1 cellular context compared by ENCODE assay signal in the genomic region with DNA sequence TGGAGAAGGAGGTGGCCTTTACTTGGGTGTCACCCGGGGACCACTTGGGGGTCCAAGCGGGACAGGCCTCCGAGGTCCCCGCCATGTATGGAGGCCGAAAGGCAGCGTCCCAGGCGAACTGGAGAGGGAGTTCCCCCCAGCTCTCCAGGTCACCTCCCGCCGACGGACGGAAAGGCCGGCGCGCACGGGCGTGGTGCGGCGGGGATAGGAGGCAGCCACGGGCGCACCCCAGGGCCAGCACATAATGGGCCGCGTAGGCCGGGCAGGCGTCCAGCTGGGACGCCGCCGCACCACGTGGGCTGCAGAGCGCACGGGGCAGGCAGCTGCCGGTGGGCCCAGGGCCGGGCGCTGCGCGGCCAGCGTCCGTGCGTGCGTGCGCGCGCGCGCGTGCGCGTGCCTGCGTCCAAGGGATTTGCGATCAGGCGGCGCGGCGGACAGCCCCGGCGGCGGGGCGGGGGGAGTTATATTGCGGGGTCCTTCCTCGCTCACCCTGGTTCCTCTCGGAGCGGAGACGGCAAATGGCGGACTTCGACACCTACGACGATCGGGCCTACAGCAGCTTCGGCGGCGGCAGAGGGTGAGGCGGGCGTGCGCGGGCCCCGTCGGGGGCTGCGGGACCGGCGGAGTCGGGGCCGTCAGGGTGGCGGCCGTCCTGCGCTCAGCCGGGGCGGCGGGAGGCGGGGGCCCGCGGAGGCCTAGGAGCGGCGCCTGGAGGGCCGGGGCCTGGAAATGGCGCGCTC.
TF ChIP-seq lines count a peak whose summit lies in the region.

A gene (plus strand): TSS at position 491 of the 740 bp plus-strand sequence. CDS start 28 bp downstream, at position 519.

TF ChIP-seq in H1, 55 proteins besides CTCF, POLR2A, EP300 and RAD21:
- peak; percentile 45 for TF ChIP-seq NRF1 (IDR thresholded peaks at IDR 0.05; ENCODE audit: low read depth, low read length)
- 0 out of 4 replicates have a peak, but pooled peaks of 1 of the 2 experiments have one; percentile 5 for TF ChIP-seq HDAC2 (IDR thresholded peaks at IDR 0.05; ENCODE audit: borderline replicate concordance in 1 of 2, low read depth in 2 of 2, low read length in 2 of 2)
- TF ChIP-seq ASH2L (IDR thresholded peaks at IDR 0.05; ENCODE audit: low read length): peak; percentile 69
- TF ChIP-seq YY1 (IDR thresholded peaks at IDR 0.05; ENCODE audit: low read depth, low read length): peak; percentile 94
- TF ChIP-seq POLR2AphosphoS5 (IDR thresholded peaks at IDR 0.05; ENCODE audit: low read depth, low read length): peak; percentile 96
- TF ChIP-seq BACH1 (IDR thresholded peaks at IDR 0.05; ENCODE audit: low read length): no peak
- no peak for TF ChIP-seq RNF2 (IDR thresholded peaks at IDR 0.05; ENCODE audit: borderline replicate concordance, low read depth, low read length, missing control alignments, poor library complexity, severe bottlenecking)
- TF ChIP-seq EGR1 (IDR thresholded peaks at IDR 0.05; ENCODE audit: borderline replicate concordance, low read depth, low read length): 0 out of 2 replicates have a peak, but pooled peaks have one; percentile 35
- no peak for TF ChIP-seq MAFK (IDR thresholded peaks at IDR 0.05; ENCODE audit: low read depth, low read length)
- TF ChIP-seq, protein P1, sequence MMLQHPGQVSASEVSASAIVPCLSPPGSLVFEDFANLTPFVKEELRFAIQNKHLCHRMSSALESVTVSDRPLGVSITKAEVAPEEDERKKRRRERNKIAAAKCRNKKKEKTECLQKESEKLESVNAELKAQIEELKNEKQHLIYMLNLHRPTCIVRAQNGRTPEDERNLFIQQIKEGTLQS (IDR thresholded peaks at IDR 0.05; ENCODE audit: insufficient read depth, low read depth, low read length): peak; percentile 25; the same call in 1 of the 2 replicates
- TF ChIP-seq CBX8 (IDR thresholded peaks at IDR 0.05; ENCODE audit: borderline replicate concordance, low read depth, low read length): no peak
- TF ChIP-seq KDM1A (IDR thresholded peaks at IDR 0.05; ENCODE audit: borderline replicate concordance, low read length): no peak
- no peak for TF ChIP-seq BRCA1 (IDR thresholded peaks at IDR 0.05; ENCODE audit: low read depth, low read length)
- no peak for TF ChIP-seq HDAC6 (IDR thresholded peaks at IDR 0.05; ENCODE audit: low read depth, low read length)
- TF ChIP-seq RBBP5 (IDR thresholded peaks at IDR 0.05; ENCODE audit: borderline replicate concordance, low read depth, low read length): peak; percentile 51; the same call in 1 of the 2 replicates
- no peak for TF ChIP-seq CEBPB (IDR thresholded peaks at IDR 0.05; ENCODE audit: low read depth, low read length)
- TF ChIP-seq GTF2F1 (IDR thresholded peaks at IDR 0.05; ENCODE audit: borderline replicate concordance, low read depth, low read length): peak; percentile 55; the same call in 1 of the 2 replicates
- TF ChIP-seq, protein P2, sequence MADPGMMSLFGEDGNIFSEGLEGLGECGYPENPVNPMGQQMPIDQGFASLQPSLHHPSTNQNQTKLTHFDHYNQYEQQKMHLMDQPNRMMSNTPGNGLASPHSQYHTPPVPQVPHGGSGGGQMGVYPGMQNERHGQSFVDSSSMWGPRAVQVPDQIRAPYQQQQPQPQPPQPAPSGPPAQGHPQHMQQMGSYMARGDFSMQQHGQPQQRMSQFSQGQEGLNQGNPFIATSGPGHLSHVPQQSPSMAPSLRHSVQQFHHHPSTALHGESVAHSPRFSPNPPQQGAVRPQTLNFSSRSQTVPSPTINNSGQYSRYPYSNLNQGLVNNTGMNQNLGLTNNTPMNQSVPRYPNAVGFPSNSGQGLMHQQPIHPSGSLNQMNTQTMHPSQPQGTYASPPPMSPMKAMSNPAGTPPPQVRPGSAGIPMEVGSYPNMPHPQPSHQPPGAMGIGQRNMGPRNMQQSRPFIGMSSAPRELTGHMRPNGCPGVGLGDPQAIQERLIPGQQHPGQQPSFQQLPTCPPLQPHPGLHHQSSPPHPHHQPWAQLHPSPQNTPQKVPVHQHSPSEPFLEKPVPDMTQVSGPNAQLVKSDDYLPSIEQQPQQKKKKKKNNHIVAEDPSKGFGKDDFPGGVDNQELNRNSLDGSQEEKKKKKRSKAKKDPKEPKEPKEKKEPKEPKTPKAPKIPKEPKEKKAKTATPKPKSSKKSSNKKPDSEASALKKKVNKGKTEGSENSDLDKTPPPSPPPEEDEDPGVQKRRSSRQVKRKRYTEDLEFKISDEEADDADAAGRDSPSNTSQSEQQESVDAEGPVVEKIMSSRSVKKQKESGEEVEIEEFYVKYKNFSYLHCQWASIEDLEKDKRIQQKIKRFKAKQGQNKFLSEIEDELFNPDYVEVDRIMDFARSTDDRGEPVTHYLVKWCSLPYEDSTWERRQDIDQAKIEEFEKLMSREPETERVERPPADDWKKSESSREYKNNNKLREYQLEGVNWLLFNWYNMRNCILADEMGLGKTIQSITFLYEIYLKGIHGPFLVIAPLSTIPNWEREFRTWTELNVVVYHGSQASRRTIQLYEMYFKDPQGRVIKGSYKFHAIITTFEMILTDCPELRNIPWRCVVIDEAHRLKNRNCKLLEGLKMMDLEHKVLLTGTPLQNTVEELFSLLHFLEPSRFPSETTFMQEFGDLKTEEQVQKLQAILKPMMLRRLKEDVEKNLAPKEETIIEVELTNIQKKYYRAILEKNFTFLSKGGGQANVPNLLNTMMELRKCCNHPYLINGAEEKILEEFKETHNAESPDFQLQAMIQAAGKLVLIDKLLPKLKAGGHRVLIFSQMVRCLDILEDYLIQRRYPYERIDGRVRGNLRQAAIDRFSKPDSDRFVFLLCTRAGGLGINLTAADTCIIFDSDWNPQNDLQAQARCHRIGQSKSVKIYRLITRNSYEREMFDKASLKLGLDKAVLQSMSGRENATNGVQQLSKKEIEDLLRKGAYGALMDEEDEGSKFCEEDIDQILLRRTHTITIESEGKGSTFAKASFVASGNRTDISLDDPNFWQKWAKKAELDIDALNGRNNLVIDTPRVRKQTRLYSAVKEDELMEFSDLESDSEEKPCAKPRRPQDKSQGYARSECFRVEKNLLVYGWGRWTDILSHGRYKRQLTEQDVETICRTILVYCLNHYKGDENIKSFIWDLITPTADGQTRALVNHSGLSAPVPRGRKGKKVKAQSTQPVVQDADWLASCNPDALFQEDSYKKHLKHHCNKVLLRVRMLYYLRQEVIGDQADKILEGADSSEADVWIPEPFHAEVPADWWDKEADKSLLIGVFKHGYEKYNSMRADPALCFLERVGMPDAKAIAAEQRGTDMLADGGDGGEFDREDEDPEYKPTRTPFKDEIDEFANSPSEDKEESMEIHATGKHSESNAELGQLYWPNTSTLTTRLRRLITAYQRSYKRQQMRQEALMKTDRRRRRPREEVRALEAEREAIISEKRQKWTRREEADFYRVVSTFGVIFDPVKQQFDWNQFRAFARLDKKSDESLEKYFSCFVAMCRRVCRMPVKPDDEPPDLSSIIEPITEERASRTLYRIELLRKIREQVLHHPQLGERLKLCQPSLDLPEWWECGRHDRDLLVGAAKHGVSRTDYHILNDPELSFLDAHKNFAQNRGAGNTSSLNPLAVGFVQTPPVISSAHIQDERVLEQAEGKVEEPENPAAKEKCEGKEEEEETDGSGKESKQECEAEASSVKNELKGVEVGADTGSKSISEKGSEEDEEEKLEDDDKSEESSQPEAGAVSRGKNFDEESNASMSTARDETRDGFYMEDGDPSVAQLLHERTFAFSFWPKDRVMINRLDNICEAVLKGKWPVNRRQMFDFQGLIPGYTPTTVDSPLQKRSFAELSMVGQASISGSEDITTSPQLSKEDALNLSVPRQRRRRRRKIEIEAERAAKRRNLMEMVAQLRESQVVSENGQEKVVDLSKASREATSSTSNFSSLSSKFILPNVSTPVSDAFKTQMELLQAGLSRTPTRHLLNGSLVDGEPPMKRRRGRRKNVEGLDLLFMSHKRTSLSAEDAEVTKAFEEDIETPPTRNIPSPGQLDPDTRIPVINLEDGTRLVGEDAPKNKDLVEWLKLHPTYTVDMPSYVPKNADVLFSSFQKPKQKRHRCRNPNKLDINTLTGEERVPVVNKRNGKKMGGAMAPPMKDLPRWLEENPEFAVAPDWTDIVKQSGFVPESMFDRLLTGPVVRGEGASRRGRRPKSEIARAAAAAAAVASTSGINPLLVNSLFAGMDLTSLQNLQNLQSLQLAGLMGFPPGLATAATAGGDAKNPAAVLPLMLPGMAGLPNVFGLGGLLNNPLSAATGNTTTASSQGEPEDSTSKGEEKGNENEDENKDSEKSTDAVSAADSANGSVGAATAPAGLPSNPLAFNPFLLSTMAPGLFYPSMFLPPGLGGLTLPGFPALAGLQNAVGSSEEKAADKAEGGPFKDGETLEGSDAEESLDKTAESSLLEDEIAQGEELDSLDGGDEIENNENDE (IDR thresholded peaks at IDR 0.05; ENCODE audit: insufficient replicate concordance, low read length): no peak
- TF ChIP-seq, protein P3, sequence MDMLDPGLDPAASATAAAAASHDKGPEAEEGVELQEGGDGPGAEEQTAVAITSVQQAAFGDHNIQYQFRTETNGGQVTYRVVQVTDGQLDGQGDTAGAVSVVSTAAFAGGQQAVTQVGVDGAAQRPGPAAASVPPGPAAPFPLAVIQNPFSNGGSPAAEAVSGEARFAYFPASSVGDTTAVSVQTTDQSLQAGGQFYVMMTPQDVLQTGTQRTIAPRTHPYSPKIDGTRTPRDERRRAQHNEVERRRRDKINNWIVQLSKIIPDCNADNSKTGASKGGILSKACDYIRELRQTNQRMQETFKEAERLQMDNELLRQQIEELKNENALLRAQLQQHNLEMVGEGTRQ (IDR thresholded peaks at IDR 0.05; ENCODE audit: low read length): peak; percentile 71
- peak; percentile 31 to 52; a peak in 2 of 4 replicates for TF ChIP-seq SIN3A (conservative IDR thresholded peaks at IDR 0.05 in 1 of 2, IDR thresholded peaks at IDR 0.05 in 1 of 2; ENCODE audit: low read depth in 1 of 2, low read length in 2 of 2)
- TF ChIP-seq SRF (IDR thresholded peaks at IDR 0.05; ENCODE audit: low read depth, low read length): no peak
- no peak for TF ChIP-seq ZNF274 (IDR thresholded peaks at IDR 0.05; ENCODE audit: borderline replicate concordance, extremely low read depth, low read length)
- peak; percentile 93 for TF ChIP-seq TAF1 (IDR thresholded peaks at IDR 0.05; ENCODE audit: low read depth, low read length)
- TF ChIP-seq CREB1 (IDR thresholded peaks at IDR 0.05): peak; percentile 36; the same call in 1 of the 2 replicates
- TF ChIP-seq TBP (IDR thresholded peaks at IDR 0.05; ENCODE audit: low read depth, low read length): peak; percentile 94
- TF ChIP-seq JUND (IDR thresholded peaks at IDR 0.05; ENCODE audit: low read length): no peak
- no peak for TF ChIP-seq CHD1 (IDR thresholded peaks at IDR 0.05; ENCODE audit: low read depth, low read length)
- no peak for TF ChIP-seq SAP30 (IDR thresholded peaks at IDR 0.05; ENCODE audit: insufficient read depth, insufficient replicate concordance, low read length)
- no peak for TF ChIP-seq JUN (IDR thresholded peaks at IDR 0.05; ENCODE audit: low read depth, low read length)
- TF ChIP-seq POU5F1 (IDR thresholded peaks at IDR 0.05; ENCODE audit: low read depth, low read length): no peak
- no peak for TF ChIP-seq NANOG (IDR thresholded peaks at IDR 0.05; ENCODE audit: insufficient read depth, low read depth, low read length, poor library complexity, severe bottlenecking)
- TF ChIP-seq GABPA (IDR thresholded peaks at IDR 0.05; ENCODE audit: borderline replicate concordance, insufficient read depth, low read length): no peak
- no peak for TF ChIP-seq SIX5 (IDR thresholded peaks at IDR 0.05; ENCODE audit: low read depth, low read length)
- no peak for TF ChIP-seq TCF12 (IDR thresholded peaks at IDR 0.05; ENCODE audit: low read depth, low read length)
- TF ChIP-seq SP4 (IDR thresholded peaks at IDR 0.05; ENCODE audit: low read length): peak; percentile 81; the same call in 1 of the 2 replicates
- peak; percentile 76 for TF ChIP-seq PHF8 (conservative IDR thresholded peaks at IDR 0.05; ENCODE audit: low read depth, low read length)
- TF ChIP-seq SUZ12 (IDR thresholded peaks at IDR 0.05; ENCODE audit: low read length): no peak
- TF ChIP-seq BCL11A (IDR thresholded peaks at IDR 0.05; ENCODE audit: low read depth in 2 of 2, low read length in 2 of 2): no peak
- no peak for TF ChIP-seq TEAD4 (IDR thresholded peaks at IDR 0.05; ENCODE audit: low read depth, low read length)
- TF ChIP-seq RXRA (IDR thresholded peaks at IDR 0.05; ENCODE audit: insufficient read depth, low read depth, low read length): no peak
- TF ChIP-seq, protein P4, sequence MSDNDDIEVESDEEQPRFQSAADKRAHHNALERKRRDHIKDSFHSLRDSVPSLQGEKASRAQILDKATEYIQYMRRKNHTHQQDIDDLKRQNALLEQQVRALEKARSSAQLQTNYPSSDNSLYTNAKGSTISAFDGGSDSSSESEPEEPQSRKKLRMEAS (IDR thresholded peaks at IDR 0.05): peak; percentile 95
- peak; percentile 43 for TF ChIP-seq KDM4A (IDR thresholded peaks at IDR 0.05; ENCODE audit: low read depth, low read length, severe bottlenecking)
- peak; percentile 68 for TF ChIP-seq CTBP2 (IDR thresholded peaks at IDR 0.05; ENCODE audit: borderline replicate concordance, insufficient read depth, insufficient read length, low read length)
- no peak for TF ChIP-seq SP2 (IDR thresholded peaks at IDR 0.05; ENCODE audit: low read length)
- peak; percentile 72 for TF ChIP-seq TAF7 (optimal IDR thresholded peaks at IDR 0.05; ENCODE audit: borderline replicate concordance, low read depth, low read length)
- TF ChIP-seq, protein P5, sequence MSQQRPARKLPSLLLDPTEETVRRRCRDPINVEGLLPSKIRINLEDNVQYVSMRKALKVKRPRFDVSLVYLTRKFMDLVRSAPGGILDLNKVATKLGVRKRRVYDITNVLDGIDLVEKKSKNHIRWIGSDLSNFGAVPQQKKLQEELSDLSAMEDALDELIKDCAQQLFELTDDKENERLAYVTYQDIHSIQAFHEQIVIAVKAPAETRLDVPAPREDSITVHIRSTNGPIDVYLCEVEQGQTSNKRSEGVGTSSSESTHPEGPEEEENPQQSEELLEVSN (IDR thresholded peaks at IDR 0.05): 0 out of 2 replicates have a peak, but pooled peaks have one; percentile 43
- TF ChIP-seq KDM5A (IDR thresholded peaks at IDR 0.05; ENCODE audit: low read length): 0 out of 2 replicates have a peak, but pooled peaks have one; percentile 17
